ENCODE assay signal across 8 cellular contexts in genomic region chr22:37953437-37954179, GRCh38. TPM values are rescaled to one million over a fixed set of nuclear protein-coding genes. Genes with fewer than 3 reads are reported as not detected.
A peak's percentile ranks its signal among the peaks of the same experiment; 100 is the strongest.
DNase-seq lines count a peak whose midpoint lies in the region; ATAC-seq and TF ChIP-seq lines count a peak whose summit lies in the region.

TSS of gene C22orf23 (minus strand) at chr22:37953601. CDS start at chr22:37953149, 452 bp downstream.
TSS of gene POLR2F (plus strand) at chr22:37953699. CDS start at chr22:37953788, 89 bp downstream.

- H3K79me2 ChIP-seq in PC-3 (ENCODE audit: low read length), result peaks cover 21% of the 10 kb centered on the region

- POLR2A ChIA-PET in PC-3 (lab: Charles Lee; ENCODE audit: unreplicated experiment), result interaction anchor here (0.6 to 0.7 kb wide), 6 partner anchors 10 to 145 kb away, joined by 3 to 11 read pairs (median 4); partner anchors contain the start of gene ANKRD54

- no peaks in the 10 kb centered on the region for H3K9me2 ChIP-seq in PC-3 (replicated peaks; ENCODE audit: low read length)

- CTCF ChIA-PET in PC-3 (lab: Charles Lee), result interaction anchor here (0.6 to 0.9 kb wide), 3 partner anchors 22 to 258 kb away, joined by 3 to 4 read pairs (median 4); partner anchors contain the start of gene ANKRD54

- H3K36me3 ChIP-seq in PC-3 (ENCODE audit: low read depth, low read length), result peaks cover 8% of the 10 kb centered on the region; the same call in 1 of the 2 replicates
- peaks cover 15 to 16% of the 10 kb centered on the region in 2 donors for H3K36me3 ChIP-seq in esophagus (ENCODE audit: control insufficient read depth in 2 of 2, insufficient read depth in 2 of 2, low read length in 1 of 2)
- peaks cover 17% of the 10 kb centered on the region in 2 donors for H3K36me3 ChIP-seq in mucosa of rectum (ENCODE audit: control insufficient read depth in 2 of 2, insufficient read depth in 2 of 2, low read length in 2 of 2)

- peak within 1 kb of the TSS; percentile 96 for H3K4me3 ChIP-seq in Jurkat, Clone E6-1 (ENCODE audit: low read length)
- H3K4me3 ChIP-seq in PC-3 (ENCODE audit: low read length) (peak within 1 kb of the TSS; percentile 96), esophagus (ENCODE audit: low read depth in 1 of 2, low read length in 2 of 2) (peak within 1 kb of the TSS; percentile 71 to 94), mucosa of rectum (ENCODE audit: low read length in 2 of 2) (peak within 1 kb of the TSS; percentile 90 to 99)

- peak within 1 kb of the TSS; percentile 97 for H3K4me3 Mint-ChIP-seq in activated T-cell treated with anti-CD3 and anti-CD28 coated beads, Interleukin-2, amount 50 U/mL, for 24 hours

- no peaks in the 10 kb centered on the region for H3K9me3 Mint-ChIP-seq in activated T-cell treated with anti-CD3 and anti-CD28 coated beads, Interleukin-2, amount 50 U/mL, for 24 hours

- peaks cover 18% of the 10 kb centered on the region for H3K27me3 Mint-ChIP-seq in activated T-cell treated with anti-CD3 and anti-CD28 coated beads, Interleukin-2, amount 50 U/mL, for 24 hours

- H3K4me1 Mint-ChIP-seq in activated T-cell treated with anti-CD3 and anti-CD28 coated beads, Interleukin-2, amount 50 U/mL, for 24 hours (ENCODE audit: low read depth), result peaks cover 31% of the 10 kb centered on the region

- no peaks in the 10 kb centered on the region for H4K20me1 ChIP-seq in PC-3 (ENCODE audit: low read length)

- no peaks in the 10 kb centered on the region for H3K9me3 ChIP-seq in PC-3 (ENCODE audit: low read length)
- H3K9me3 ChIP-seq in esophagus (ENCODE audit: control insufficient read depth in 2 of 2, insufficient read depth in 1 of 2, low read depth in 1 of 2, low read length in 1 of 2), result no peaks in the 10 kb centered on the region
- no peaks in the 10 kb centered on the region for H3K9me3 ChIP-seq in mucosa of rectum (ENCODE audit: control insufficient read depth in 2 of 2, low read length in 2 of 2)

- H3F3A ChIP-seq in PC-3 (ENCODE audit: low read length, unreplicated experiment), result no peaks in the 10 kb centered on the region

- peak within 1 kb of the TSS; percentile 94 for H2AFZ ChIP-seq in PC-3 (ENCODE audit: low read length)

- H3K9ac ChIP-seq in PC-3 (ENCODE audit: low read length) (peak within 1 kb of the TSS; percentile 96), mucosa of rectum (ENCODE audit: low read depth in 1 of 2, low read length in 2 of 2) (peak within 1 kb of the TSS; percentile 91 to 98)

- H3K36me3 Mint-ChIP-seq in activated T-cell treated with anti-CD3 and anti-CD28 coated beads, Interleukin-2, amount 50 U/mL, for 24 hours (ENCODE audit: low read depth), result peaks cover 33% of the 10 kb centered on the region

- BruUV-seq in PC-3 (replicated peaks; lab: Mats Ljungman, UMichigan), result TSS peak; percentile 67

- intact Hi-C loops in PC-3 (cut with micrococcal nuclease), result no loop called here

- DNase-seq in DMS53 treated with DMSO at 0.1 percent for 48 hours (lab: John Stamatoyannopoulos, UW; ENCODE audit: unreplicated experiment) (peak; percentile 34), PC-3 (peak; percentile 95)
- DNase-seq in Jurkat, Clone E6-1 (ENCODE audit: low read depth, low spot score), result peak; percentile 92
- peak; percentile 95 for DNase-seq in activated T-cell treated with anti-CD3 and anti-CD28 coated beads, Interleukin-2, amount 50 U/mL, for 24 hours
- peak; percentile 89 to 92 for DNase-seq in stimulated activated CD8-positive, alpha-beta memory T cell treated with anti-CD3 and anti-CD28 coated beads, Interleukin-4, amount 100 ng/mL, for 4 hours (ENCODE audit: low read depth in 2 of 2, low spot score in 1 of 2)

- peak within 1 kb of the TSS; percentile 18 for H3K27ac ChIP-seq in PC-3 (ENCODE audit: low read length)
- H3K27ac ChIP-seq in esophagus (ENCODE audit: low read depth in 2 of 2, low read length in 1 of 2), result peak within 1 kb of the TSS; percentile 51 to 60
- H3K27ac ChIP-seq in mucosa of rectum (ENCODE audit: low read depth in 2 of 2, low read length in 2 of 2), result peak within 1 kb of the TSS; percentile 21 to 52

- WGBS in esophagus, 2 donors, result 1% methylated on average over 52 of the region's 52 CpGs

- ATAC-seq in GM21619 (IDR thresholded peaks at IDR 0.05; ENCODE audit: unreplicated experiment) (peak; percentile 74), PC-3 (peak; percentile 86)

- peak within 1 kb of the TSS; percentile 98 for H3K27ac Mint-ChIP-seq in activated T-cell treated with anti-CD3 and anti-CD28 coated beads, Interleukin-2, amount 50 U/mL, for 24 hours

- no peaks in the 10 kb centered on the region for H3K27me3 ChIP-seq in PC-3 (ENCODE audit: low read length)
- no peaks in the 10 kb centered on the region for H3K27me3 ChIP-seq in esophagus (ENCODE audit: control insufficient read depth in 1 of 2, insufficient read depth in 2 of 2, low read length in 2 of 2)
- peaks cover 0 to 3% of the 10 kb centered on the region in 2 donors for H3K27me3 ChIP-seq in mucosa of rectum (ENCODE audit: control insufficient read depth in 2 of 2, insufficient read depth in 2 of 2, low read length in 2 of 2)

- peak within 1 kb of the TSS; percentile 95 for H3K4me2 ChIP-seq in PC-3 (ENCODE audit: low read length)

- H3K4me1 ChIP-seq in PC-3 (ENCODE audit: insufficient read depth, low read length) (peaks cover 5% of the 10 kb centered on the region), esophagus (ENCODE audit: control insufficient read depth in 2 of 2, insufficient read depth in 2 of 2, low read length in 1 of 2) (peaks cover 7 to 8% of the 10 kb centered on the region in 2 donors), mucosa of rectum (ENCODE audit: control insufficient read depth in 2 of 2, insufficient read depth in 2 of 2, low read length in 2 of 2) (peaks cover 15 to 20% of the 10 kb centered on the region in 2 donors)

- TF ChIP-seq CTCF in PC-3 (conservative IDR thresholded peaks at IDR 0.05; ENCODE audit: low read depth, low read length), result no peak

RNA-seq across cellular contexts. Expression of gene C22orf23, which starts in this region (rescaled TPM):
- 2.2 TPM for polyA plus RNA-seq in Jurkat, Clone E6-1 (2012; ENCODE audit: insufficient read depth, insufficient read length)
- total RNA-seq in PC-3 (2014; rRNA removed), result 0.52 and 0.69 TPM in 2 replicates
- polyA plus RNA-seq in esophagus, result under 1 TPM; 0.16 to 0.39 TPM

RNA-seq across cellular contexts. Expression of gene POLR2F, which starts in this region (rescaled TPM):
- 271 TPM for polyA plus RNA-seq in Jurkat, Clone E6-1 (2012; ENCODE audit: insufficient read depth, insufficient read length)
- 177 and 238 TPM in 2 replicates for total RNA-seq in PC-3 (2014; rRNA removed)
- 100 to 1,000 TPM in 1 of 2 donors, 10 to 100 TPM in 1; 84.8 to 114 TPM for polyA plus RNA-seq in esophagus

Comparison
In these comparisons a context has a peak if more than half of its experiments do, and no peak if none do; other contexts are left out.
1. Peak in every context shown above with its lines: DNase-seq, ATAC-seq, H3K4me3 ChIP-seq and H3K27ac ChIP-seq.
2. DNase-seq: peak in every context shown above with its lines; median percentile 95 in PC-3; 95 in activated T-cell treated with anti-CD3 and anti-CD28 coated beads, Interleukin-2, amount 50 U/mL, for 24 hours; 92 in Jurkat, Clone E6-1; 90 in stimulated activated CD8-positive, alpha-beta memory T cell treated with anti-CD3 and anti-CD28 coated beads, Interleukin-4, amount 100 ng/mL, for 4 hours; 34 in DMS53 treated with DMSO at 0.1 percent for 48 hours.